ENCODE assay signal across 8 cellular contexts in genomic region chr3:142448424-142448823, GRCh38. TPM values are rescaled to one million over a fixed set of nuclear protein-coding genes. Genes with fewer than 3 reads are reported as not detected.
DNase-seq lines count a peak whose midpoint lies in the region; ATAC-seq and TF ChIP-seq lines count a peak whose summit lies in the region.

No MANE protein-coding gene starts in this region.

- no peak for ATAC-seq in activated naive CD8-positive, alpha-beta T cell treated with anti-CD3 and anti-CD28 coated beads, Interleukin-2, amount 10 ng/mL, durations not matched to agents 7 days and 5 days (ENCODE audit: low read depth)
- ATAC-seq in GM19467 (IDR thresholded peaks at IDR 0.05; ENCODE audit: unreplicated experiment), result no peak
- ATAC-seq in HG02938 (IDR thresholded peaks at IDR 0.05; ENCODE audit: unreplicated experiment), result no peak

- POLR2A ChIA-PET in activated CD4-positive, alpha-beta T cell treated with anti-CD3 and anti-CD28 coated beads, Interleukin-2, amount 10 ng/mL, durations not matched to agents 7 days and 5 days (lab: Charles Lee), result no interaction called here
- POLR2A ChIA-PET in activated naive CD8-positive, alpha-beta T cell treated with anti-CD3 and anti-CD28 coated beads, Interleukin-2, amount 10 ng/mL, durations not matched to agents 7 days and 5 days (lab: Charles Lee), result no interaction called here

- no peak for TF ChIP-seq POLR2A in thyroid gland (IDR thresholded peaks at IDR 0.05)

- peaks cover 26% of the 10 kb centered on the region for H3K4me1 Mint-ChIP-seq in activated CD4-positive, alpha-beta T cell treated with anti-CD3 and anti-CD28 coated beads, Interleukin-2, amount 10 ng/mL, durations not matched to agents 7 days and 5 days
- peaks cover 22% of the 10 kb centered on the region for H3K4me1 Mint-ChIP-seq in activated naive CD8-positive, alpha-beta T cell treated with anti-CD3 and anti-CD28 coated beads, Interleukin-2, amount 10 ng/mL, durations not matched to agents 7 days and 5 days

- H3K27ac ChIP-seq in thyroid gland, result peak overlapping the region; percentile 97 to 99 (median 98)

- CTCF ChIA-PET in activated CD4-positive, alpha-beta T cell treated with anti-CD3 and anti-CD28 coated beads, Interleukin-2, amount 10 ng/mL, durations not matched to agents 7 days and 5 days (lab: Charles Lee), result no interaction called here

- peaks cover 44% of the 10 kb centered on the region for H3K36me3 Mint-ChIP-seq in activated CD4-positive, alpha-beta T cell treated with anti-CD3 and anti-CD28 coated beads, Interleukin-2, amount 10 ng/mL, durations not matched to agents 7 days and 5 days (ENCODE audit: low read depth)
- peaks cover 20% of the 10 kb centered on the region for H3K36me3 Mint-ChIP-seq in activated naive CD8-positive, alpha-beta T cell treated with anti-CD3 and anti-CD28 coated beads, Interleukin-2, amount 10 ng/mL, durations not matched to agents 7 days and 5 days

- H3K4me3 ChIP-seq in kidney epithelial cell (ENCODE audit: low read depth, low read length) (peak overlapping the region; percentile 63), thyroid gland (replicated peaks in 1 of 3) (peak overlapping the region in 2 of 3 donors; percentile 92 to 100)

- no peaks in the 10 kb centered on the region for H3K9me3 Mint-ChIP-seq in activated CD4-positive, alpha-beta T cell treated with anti-CD3 and anti-CD28 coated beads, Interleukin-2, amount 10 ng/mL, durations not matched to agents 7 days and 5 days
- no peaks in the 10 kb centered on the region for H3K9me3 Mint-ChIP-seq in activated naive CD8-positive, alpha-beta T cell treated with anti-CD3 and anti-CD28 coated beads, Interleukin-2, amount 10 ng/mL, durations not matched to agents 7 days and 5 days

- H3K4me1 ChIP-seq in thyroid gland, result peaks cover 10 to 14% of the 10 kb centered on the region in 2 donors

- no peaks in the 10 kb centered on the region for H3K27me3 Mint-ChIP-seq in activated CD4-positive, alpha-beta T cell treated with anti-CD3 and anti-CD28 coated beads, Interleukin-2, amount 10 ng/mL, durations not matched to agents 7 days and 5 days
- no peaks in the 10 kb centered on the region for H3K27me3 Mint-ChIP-seq in activated naive CD8-positive, alpha-beta T cell treated with anti-CD3 and anti-CD28 coated beads, Interleukin-2, amount 10 ng/mL, durations not matched to agents 7 days and 5 days

- H3K27ac Mint-ChIP-seq in activated CD4-positive, alpha-beta T cell treated with anti-CD3 and anti-CD28 coated beads, Interleukin-2, amount 10 ng/mL, durations not matched to agents 7 days and 5 days, result peak overlapping the region; percentile 99
- peak overlapping the region; percentile 97 for H3K27ac Mint-ChIP-seq in activated naive CD8-positive, alpha-beta T cell treated with anti-CD3 and anti-CD28 coated beads, Interleukin-2, amount 10 ng/mL, durations not matched to agents 7 days and 5 days

- H3K36me3 ChIP-seq in kidney epithelial cell (ENCODE audit: control insufficient read depth, insufficient read depth, low read length) (peaks cover 1% of the 10 kb centered on the region), thyroid gland (no peaks in the 10 kb centered on the region)

- intact Hi-C loops in thyroid gland (cut with DNase I), result no loop called here

- H3K4me3 Mint-ChIP-seq in activated CD4-positive, alpha-beta T cell treated with anti-CD3 and anti-CD28 coated beads, Interleukin-2, amount 10 ng/mL, durations not matched to agents 7 days and 5 days, result peak overlapping the region; percentile 96
- H3K4me3 Mint-ChIP-seq in activated naive CD8-positive, alpha-beta T cell treated with anti-CD3 and anti-CD28 coated beads, Interleukin-2, amount 10 ng/mL, durations not matched to agents 7 days and 5 days, result peak overlapping the region; percentile 88

- no peak for TF ChIP-seq CTCF in kidney epithelial cell (IDR thresholded peaks at IDR 0.05; ENCODE audit: insufficient read depth, low read length, poor library complexity, severe bottlenecking)
- no peak for TF ChIP-seq CTCF in thyroid gland (IDR thresholded peaks at IDR 0.05)

- 30 to 31% methylated on average over 10 of the region's 10 CpGs for WGBS in thyroid gland, 2 donors

- DNase-seq in activated CD4-positive, alpha-beta T cell treated with anti-CD3 and anti-CD28 coated beads, Interleukin-2, amount 10 ng/mL, durations not matched to agents 7 days and 5 days, result no peak
- DNase-seq in activated CD4-positive, alpha-beta T cell treated with anti-CD3 and anti-CD28 coated beads, Interleukin-2, amount 50 U/mL, for 48 hours, result no peak
- no peak for DNase-seq in activated naive CD8-positive, alpha-beta T cell treated with anti-CD3 and anti-CD28 coated beads, Interleukin-2, amount 10 ng/mL, durations not matched to agents 7 days and 5 days
- DNase-seq in kidney epithelial cell (ENCODE audit: low read depth) (no peak), thyroid gland (no peak), NCI-H1417 treated with DMSO at 0.1 percent for 48 hours (lab: John Stamatoyannopoulos, UW) (no peak)

- no peaks in the 10 kb centered on the region for H3K9me3 ChIP-seq in thyroid gland

- no peaks in the 10 kb centered on the region for H3K27me3 ChIP-seq in kidney epithelial cell (ENCODE audit: control insufficient read depth, insufficient read depth, low read length)
- H3K27me3 ChIP-seq in thyroid gland, result no peaks in the 10 kb centered on the region

RNA-seq across cellular contexts. Expression of gene XRN1, which starts 0.6 kb away (rescaled TPM):
- total RNA-seq in activated CD4-positive, alpha-beta T cell treated with anti-CD3 and anti-CD28 coated beads, Interleukin-2, amount 10 ng/mL, durations not matched to agents 7 days and 5 days, result 100 to 1,000 TPM in 1 of 2 experiments, 10 to 100 TPM in 1; 77.8 to 109 TPM
- total RNA-seq in activated naive CD8-positive, alpha-beta T cell treated with anti-CD3 and anti-CD28 coated beads, Interleukin-2, amount 10 ng/mL, durations not matched to agents 7 days and 5 days, result 10 to 100 TPM; 88.8 to 89.8 TPM
- 16.9 and 18.8 TPM in 2 replicates for total RNA-seq in kidney epithelial cell
- 100 to 1,000 TPM in 1 of 4 donors, 10 to 100 TPM in 3; 43.2 to 148 (median 61.8) TPM for total RNA-seq in thyroid gland
